ENCODE assay signal across 8 cellular contexts in the genomic region with DNA sequence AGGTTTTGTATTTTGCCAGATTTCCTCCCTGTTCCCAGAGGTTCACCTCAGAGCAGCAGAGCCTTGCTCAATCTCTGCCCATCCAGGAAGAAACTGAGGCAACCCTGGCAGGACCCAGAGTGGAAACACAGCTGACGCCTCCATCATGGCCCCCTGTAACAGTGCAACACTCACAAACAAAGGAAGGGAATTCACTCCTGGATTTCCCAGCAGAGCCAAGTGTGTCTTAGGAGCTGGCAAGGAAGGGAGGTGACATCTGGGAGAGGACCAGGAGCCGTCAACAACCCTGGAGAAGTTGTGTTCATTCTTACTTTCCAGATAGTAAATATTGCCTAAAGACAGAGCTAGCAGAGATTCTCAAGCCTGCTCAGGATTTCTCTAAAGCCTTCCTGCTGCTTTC.
A peak's percentile ranks its signal among the peaks of the same experiment; 100 is the strongest.
DNase-seq lines count a peak whose midpoint lies in the region; ATAC-seq and TF ChIP-seq lines count a peak whose summit lies in the region.

No MANE protein-coding gene starts in this region.

- peaks cover 0 to 3% of the 10 kb centered on the region in 2 donors for H3K36me3 Mint-ChIP-seq in CD4-positive, alpha-beta memory T cell

- H3K9me3 ChIP-seq in CD4-positive, alpha-beta memory T cell (ENCODE audit: control insufficient read depth in 1 of 2, low read length in 2 of 2) = no peaks in the 10 kb centered on the region
- H3K9me3 ChIP-seq in SJSA1 (replicated peaks) = no peaks in the 10 kb centered on the region
- no peaks in the 10 kb centered on the region for H3K9me3 ChIP-seq in esophagus muscularis mucosa
- H3K9me3 ChIP-seq in parathyroid adenoma (ENCODE audit: control insufficient read depth, low read length) = no peaks in the 10 kb centered on the region

- intact Hi-C loops in CD4-positive, alpha-beta memory T cell (cut with micrococcal nuclease) = no loop called here
- intact Hi-C loops in esophagus muscularis mucosa (cut with DNase I) = loop anchor here (5.0 kb wide), 2 partner anchors 32 to 73 kb away; a partner anchor contains a TSS

- H3K4me3 Mint-ChIP-seq in CD4-positive, alpha-beta memory T cell = peak overlapping the region in 2 of 8 donors; percentile 30 to 87

- no peaks in the 10 kb centered on the region for H3K27me3 ChIP-seq in CD4-positive, alpha-beta memory T cell (ENCODE audit: insufficient read depth, low read length)
- H3K27me3 ChIP-seq in SJSA1 (replicated peaks) = no peaks in the 10 kb centered on the region
- no peaks in the 10 kb centered on the region for H3K27me3 ChIP-seq in esophagus muscularis mucosa
- no peaks in the 10 kb centered on the region for H3K27me3 ChIP-seq in parathyroid adenoma (ENCODE audit: control insufficient read depth, insufficient read depth, low read length)
- no peaks in the 10 kb centered on the region for H3K27me3 ChIP-seq in brain microvascular endothelial cell (replicated peaks)

- no peak for TF ChIP-seq CTCF in esophagus muscularis mucosa (IDR thresholded peaks at IDR 0.05)
- no peak for TF ChIP-seq CTCF in parathyroid adenoma (IDR thresholded peaks at IDR 0.05)
- no peak for TF ChIP-seq CTCF in brain microvascular endothelial cell (IDR thresholded peaks at IDR 0.05; ENCODE audit: low read depth, low read length, missing control alignments)

- H3K36me3 ChIP-seq in CD4-positive, alpha-beta memory T cell (ENCODE audit: insufficient read depth, low read length) = no peaks in the 10 kb centered on the region
- H3K36me3 ChIP-seq in SJSA1 = no peaks in the 10 kb centered on the region
- H3K36me3 ChIP-seq in esophagus muscularis mucosa = no peaks in the 10 kb centered on the region
- H3K36me3 ChIP-seq in parathyroid adenoma (ENCODE audit: control insufficient read depth, insufficient read depth, low read length) = no peaks in the 10 kb centered on the region
- no peaks in the 10 kb centered on the region for H3K36me3 ChIP-seq in brain microvascular endothelial cell (replicated peaks)

- peak overlapping the region; percentile 87 to 99 (median 98) for H3K27ac Mint-ChIP-seq in CD4-positive, alpha-beta memory T cell

- POLR2A ChIA-PET in CD4-positive, alpha-beta memory T cell (lab: Charles Lee; ENCODE audit: partially characterized antibody) = interaction anchor here (0.8 to 8.1 kb wide), 7 partner anchors 10 to 86 kb away, joined by 3 to 132 read pairs (median 25); a partner anchor contains a TSS

- peaks cover 0 to 4% (median 0%) of the 10 kb centered on the region in 8 donors for H3K9me3 Mint-ChIP-seq in CD4-positive, alpha-beta memory T cell

- TF ChIP-seq POLR2A in esophagus muscularis mucosa (IDR thresholded peaks at IDR 0.05; ENCODE audit: low read depth) = no peak

- H2AFZ ChIP-seq in parathyroid adenoma = peak overlapping the region; percentile 85

- 75% methylated on average over 2 of the region's 2 CpGs for WGBS in esophagus muscularis mucosa

- peak overlapping the region; percentile 94 for H3K27ac ChIP-seq in CD4-positive, alpha-beta memory T cell (ENCODE audit: low read depth, low read length)
- H3K27ac ChIP-seq in SJSA1 = peak overlapping the region; percentile 87
- H3K27ac ChIP-seq in esophagus muscularis mucosa (replicated peaks in 1 of 4) = peak overlapping the region; percentile 91 to 97 (median 93)
- peak overlapping the region; percentile 96 for H3K27ac ChIP-seq in parathyroid adenoma
- H3K27ac ChIP-seq in brain microvascular endothelial cell = no peak overlapping the region

- no peak overlapping the region for H3K4me3 ChIP-seq in CD4-positive, alpha-beta memory T cell (ENCODE audit: low read length in 2 of 2)
- H3K4me3 ChIP-seq in SJSA1 (no peak overlapping the region), esophagus muscularis mucosa (no peak overlapping the region), parathyroid adenoma (ENCODE audit: low read depth, low read length) (no peak overlapping the region), brain microvascular endothelial cell (ENCODE audit: low read depth, low read length) (no peak overlapping the region)

- H3K27me3 Mint-ChIP-seq in CD4-positive, alpha-beta memory T cell = no peaks in the 10 kb centered on the region

- DNase-seq in CD4-positive, alpha-beta memory T cell = peak in 1 of 5 donors; percentile 19
- DNase-seq in SJSA1 (ENCODE audit: low read depth in 1 of 2, low spot score in 2 of 2) (no peak), esophagus muscularis mucosa (ENCODE audit: extremely low spot score) (no peak), NCI-H1105 (lab: John Stamatoyannopoulos, UW) (no peak), brain microvascular endothelial cell (no peak)

- ATAC-seq in GM18870 (IDR thresholded peaks at IDR 0.05; ENCODE audit: unreplicated experiment) (no peak), GM21367 (IDR thresholded peaks at IDR 0.05; ENCODE audit: unreplicated experiment) (no peak)

- H3K4me1 Mint-ChIP-seq in CD4-positive, alpha-beta memory T cell = peaks cover 29 to 67% (median 44%) of the 10 kb centered on the region in 4 donors

- peak overlapping the region; percentile 33 for H3K9ac ChIP-seq in parathyroid adenoma

- peaks cover 56% of the 10 kb centered on the region for H3K4me1 ChIP-seq in CD4-positive, alpha-beta memory T cell (ENCODE audit: insufficient read depth, low read length)
- H3K4me1 ChIP-seq in SJSA1 (replicated peaks) = peaks cover 80% of the 10 kb centered on the region
- peaks cover 73 to 87% (median 84%) of the 10 kb centered on the region in 4 donors for H3K4me1 ChIP-seq in esophagus muscularis mucosa
- peaks cover 65% of the 10 kb centered on the region for H3K4me1 ChIP-seq in parathyroid adenoma

- H3K79me2 ChIP-seq in parathyroid adenoma = no peaks in the 10 kb centered on the region

- in situ Hi-C loops in brain microvascular endothelial cell (cut with HindIII; ENCODE audit: low pct_ligation_motif_present, low sequenced_read_pairs) = no loop called here

- CTCF ChIA-PET in CD4-positive, alpha-beta memory T cell (lab: Charles Lee; ENCODE audit: partially characterized antibody) = interaction anchor here (1.0 to 5.3 kb wide), 12 partner anchors 11 to 87 kb away, joined by 3 to 49 read pairs (median 6); a partner anchor contains a TSS

- peak overlapping the region; percentile 36 for H3K4me2 ChIP-seq in parathyroid adenoma (ENCODE audit: low read length)

- TF ChIP-seq EP300 in esophagus muscularis mucosa (IDR thresholded peaks at IDR 0.05) = no peak
